23 cellular contexts compared by ENCODE assay signal in genomic region chr7:1681581-1681980, GRCh38. TPM values are rescaled to one million over a fixed set of nuclear protein-coding genes. Genes with fewer than 3 reads are reported as not detected.
"Had no signal": no experiment of that assay in that cellular context is flagged by ENCODE, and none has a peak within 500 bp of the region (broad histone marks: within the 10 kb centered on the region; RNA-seq: fewer than 3 reads in every experiment).

No MANE protein-coding gene starts in this region.

- DNase-seq: activated CD4-positive, alpha-beta T cell treated with anti-CD3 and anti-CD28 coated beads for 36 hours; activated CD4-positive, alpha-beta T cell treated with anti-CD3 and anti-CD28 coated beads, Interleukin-2, amount 50 U/mL, for 4 hours; activated naive CD4-positive, alpha-beta T cell treated with anti-CD3 and anti-CD28 coated beads for 36 hours; activated T-cell treated with anti-CD3 and anti-CD28 coated beads, Interleukin-2, amount 50 U/mL, for 48 hours; amygdala; cortex of kidney; endodermal cell; esophagus squamous epithelium; gastrocnemius medialis; hippocampal formation; left ventricle myocardium superior; right lobe of liver; stimulated activated CD4-positive, alpha-beta T cell treated with anti-CD3 and anti-CD28 coated beads, Interleukin-2, amount 100 ng/mL, for 48 hours; stimulated activated CD8-positive, alpha-beta memory T cell treated with anti-CD3 and anti-CD28 coated beads, Interleukin-4, amount 100 ng/mL, for 48 hours; stimulated activated naive CD4-positive, alpha-beta T cell; T1000 had no signal

- H3K4me1 Mint-ChIP-seq: activated CD4-positive, alpha-beta T cell treated with anti-CD3 and anti-CD28 coated beads for 36 hours; endodermal cell; naive thymus-derived CD8-positive, alpha-beta T cell had no signal

- H3K36me3 ChIP-seq: esophagus squamous epithelium, gastrocnemius medialis, neural progenitor cell, right lobe of liver, thoracic aorta had no signal

- FAIRE-seq: bronchial epithelial cell had no signal

- H3K27ac ChIP-seq: esophagus squamous epithelium, gastrocnemius medialis, neural progenitor cell, right lobe of liver, thoracic aorta had no signal

- H3K4me3 Mint-ChIP-seq: activated CD4-positive, alpha-beta T cell treated with anti-CD3 and anti-CD28 coated beads for 36 hours; activated naive CD4-positive, alpha-beta T cell treated with anti-CD3 and anti-CD28 coated beads for 36 hours; endodermal cell; naive thymus-derived CD8-positive, alpha-beta T cell; neural progenitor cell; type B pancreatic cell; WTC11 had no signal

- H3K27ac Mint-ChIP-seq: activated CD4-positive, alpha-beta T cell treated with anti-CD3 and anti-CD28 coated beads for 36 hours; activated naive CD4-positive, alpha-beta T cell treated with anti-CD3 and anti-CD28 coated beads for 36 hours; endodermal cell; naive thymus-derived CD8-positive, alpha-beta T cell; neural progenitor cell; type B pancreatic cell; WTC11 had no signal

- H3K36me3 Mint-ChIP-seq: type B pancreatic cell had no signal

- H3K4me3 ChIP-seq: esophagus squamous epithelium, gastrocnemius medialis, neural progenitor cell, right lobe of liver, smooth muscle cell, thoracic aorta had no signal

- H3K4me2 ChIP-seq: neural progenitor cell, smooth muscle cell had no signal

- H3K4me1 ChIP-seq: esophagus squamous epithelium, gastrocnemius medialis, neural progenitor cell, right lobe of liver had no signal

- H3K9ac ChIP-seq: neural progenitor cell had no signal

- ATAC-seq: activated CD4-positive, alpha-beta T cell treated with anti-CD3 and anti-CD28 coated beads for 36 hours; gastrocnemius medialis; left ventricle myocardium superior; naive thymus-derived CD8-positive, alpha-beta T cell; right lobe of liver; WTC11 had no signal

- H3K27me3 ChIP-seq: neural progenitor cell, right lobe of liver had no signal

RNA-seq across cellular contexts. Expression of gene ELFN1, which starts 11.5 kb away (rescaled TPM):
- total RNA-seq: activated naive CD4-positive, alpha-beta T cell treated with anti-CD3 and anti-CD28 coated beads for 36 hours; naive thymus-derived CD8-positive, alpha-beta T cell had no signal
- polyA plus RNA-seq: naive thymus-derived CD8-positive, alpha-beta T cell had no signal
